Comparison of ENCODE assay signal across 17 cellular contexts in the genomic region with DNA sequence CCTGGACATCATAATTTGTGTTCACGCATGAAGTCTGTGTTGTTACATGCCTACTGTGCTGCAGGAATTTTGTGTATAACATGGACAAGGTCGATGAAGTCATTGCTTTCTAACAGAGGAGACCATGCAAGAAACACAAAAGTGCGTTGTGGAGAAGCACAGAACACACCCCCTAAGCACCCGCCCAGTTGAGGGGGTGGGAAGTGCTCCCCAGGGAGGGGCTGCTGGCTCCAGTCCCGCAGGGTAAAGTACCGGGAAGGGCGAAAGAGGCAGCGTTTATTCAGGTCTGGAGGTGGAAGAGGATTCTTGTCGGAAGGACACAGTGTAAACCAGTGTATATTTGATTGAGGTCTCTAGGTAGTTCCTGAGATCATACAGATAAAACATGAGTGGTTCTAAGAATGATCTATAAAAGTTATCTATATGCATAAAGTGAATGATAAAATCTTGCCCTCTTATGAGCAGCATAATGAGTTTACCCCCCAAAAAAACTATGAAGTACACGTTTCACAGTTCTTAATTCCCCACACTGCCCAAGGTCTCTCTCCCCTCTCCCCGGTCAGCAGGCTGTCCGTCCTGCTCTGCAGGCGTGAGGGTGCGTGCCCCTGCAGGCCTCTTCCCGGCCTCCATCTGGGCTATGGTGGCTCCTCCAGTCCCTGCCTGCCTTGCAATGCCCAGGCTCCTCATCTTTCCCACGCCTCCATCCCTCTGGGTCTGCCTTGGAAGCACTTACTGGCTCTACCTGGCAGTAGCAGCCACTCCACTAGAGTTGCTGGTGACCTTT.
DNase-seq lines count a peak whose midpoint lies in the region; ATAC-seq and TF ChIP-seq lines count a peak whose summit lies in the region.
"Had no signal": no experiment of that assay in that cellular context is flagged by ENCODE, and none has a peak within 500 bp of the region (broad histone marks: within the 10 kb centered on the region; RNA-seq: fewer than 3 reads in every experiment).

No MANE protein-coding gene starts in this region.

- H2AK5ac ChIP-seq in neuronal stem cell (ENCODE audit: low read depth, low read length) = peak overlapping the region; percentile 58

- no peak overlapping the region for H3K23ac ChIP-seq in neuronal stem cell (ENCODE audit: low read depth, low read length, poor library complexity)

- no peaks in the 10 kb centered on the region for H3K79me1 ChIP-seq in neuronal stem cell (ENCODE audit: low read depth, low read length)

- no peak overlapping the region for H3K27ac ChIP-seq in coronary artery
- H3K27ac ChIP-seq in neuronal stem cell (replicated peaks; ENCODE audit: low read length) = no peak overlapping the region

- no peak overlapping the region for H2BK120ac ChIP-seq in neuronal stem cell (ENCODE audit: low read depth, low read length)

- H3K4ac ChIP-seq in neuronal stem cell (ENCODE audit: low read length) = no peak overlapping the region

- TF ChIP-seq CTCF in coronary artery (IDR thresholded peaks at IDR 0.05) (no peak), fibroblast of mammary gland (conservative IDR thresholded peaks at IDR 0.05; ENCODE audit: control insufficient read depth, insufficient read depth, low read depth, low read length) (no peak)

- H3K4me1 ChIP-seq in neuronal stem cell (ENCODE audit: control insufficient read depth in 2 of 2, insufficient read depth in 1 of 2, low read depth in 1 of 2, low read length in 2 of 2) = peaks cover 5 to 9% of the 10 kb centered on the region in 2 donors

- no peak overlapping the region for H4K91ac ChIP-seq in neuronal stem cell (ENCODE audit: low read depth, low read length, poor library complexity)

- H3K18ac ChIP-seq in neuronal stem cell (ENCODE audit: low read length) = peak overlapping the region; percentile 11

- H2AFZ ChIP-seq in neuronal stem cell (ENCODE audit: low read length) = no peak overlapping the region

- peak; percentile 16 for ATAC-seq in sciatic nerve

- no peak for TF ChIP-seq POLR2A in erythroblast (IDR thresholded peaks at IDR 0.05; ENCODE audit: low read length)

- DNase-seq in coronary artery (ENCODE audit: low spot score) = peak; percentile 59
- DNase-seq in fibroblast of mammary gland (ENCODE audit: low read depth) = peak; percentile 29
- DNase-seq in neuronal stem cell (ENCODE audit: low spot score) = no peak
- DNase-seq in sciatic nerve (ENCODE audit: low spot score) = no peak
- no peak for DNase-seq in T-helper 1 cell
- DNase-seq in HUDEP-2 (lab: John Stamatoyannopoulos, UW; ENCODE audit: unreplicated experiment in 76 of 76) = no peak
- no peak for DNase-seq in erythroblast (lab: John Stamatoyannopoulos, UW)
- no peak for DNase-seq in T-helper 9 cell
- DNase-seq: C1 segment of cervical spinal cord; Calu3; CD4-positive, alpha-beta memory T cell; COR-L47; DMS53; DMS79 treated with DMSO at 0.1 percent for 48 hours; GF-D8; GOT3; HCEC 1CT had no signal

- no CpG with 5 or more reads among the region's 16 CpGs for WGBS in neuronal stem cell (ENCODE audit: extremely low coverage in 2 of 2, insufficient read length in 2 of 2, insufficient replicate concordance in 1 of 2), 2 donors

- no peaks in the 10 kb centered on the region for H3K36me3 ChIP-seq in neuronal stem cell (replicated peaks in 1 of 2; ENCODE audit: control insufficient read depth in 2 of 2, insufficient read depth in 2 of 2, low read length in 2 of 2)

- no peak overlapping the region for H3K14ac ChIP-seq in neuronal stem cell (ENCODE audit: low read length)

- intact Hi-C loops in sciatic nerve (cut with DNase I) = no loop called here

- no peak overlapping the region for H3K4me2 ChIP-seq in neuronal stem cell (ENCODE audit: insufficient read depth, low read length, poor library complexity, severe bottlenecking)

- no peak overlapping the region for H3K4me3 ChIP-seq in coronary artery
- H3K4me3 ChIP-seq in fibroblast of mammary gland (ENCODE audit: control insufficient read depth, low read depth, low read length) = no peak overlapping the region
- H3K4me3 ChIP-seq in neuronal stem cell (ENCODE audit: low read length in 2 of 2) = no peak overlapping the region

- peak overlapping the region; percentile 24 for H2BK15ac ChIP-seq in neuronal stem cell (ENCODE audit: low read length)

- H3K27me3 ChIP-seq in neuronal stem cell (ENCODE audit: control insufficient read depth in 3 of 3, insufficient read depth in 3 of 3, low read depth in 1 of 3, low read length in 3 of 3) = no peaks in the 10 kb centered on the region

- H3K9me3 ChIP-seq in neuronal stem cell (replicated peaks in 1 of 2; ENCODE audit: control insufficient read depth in 2 of 2, insufficient read depth in 1 of 2, low read depth in 1 of 2, low read length in 2 of 2) = peaks cover 0 to 10% of the 10 kb centered on the region in 2 donors

- no peak overlapping the region for H2BK12ac ChIP-seq in neuronal stem cell (ENCODE audit: low read length)

- no peak overlapping the region for H2BK5ac ChIP-seq in neuronal stem cell (ENCODE audit: low read length)

- no peak overlapping the region for H4K8ac ChIP-seq in neuronal stem cell (ENCODE audit: low read depth, low read length)

- H3K9ac ChIP-seq in neuronal stem cell (ENCODE audit: low read depth, low read length, poor library complexity) = no peak overlapping the region

Comparison
In these comparisons a context has a peak if more than half of its experiments do, and no peak if none do; other contexts are left out.
1. DNase-seq: peak in coronary artery (single experiment) and fibroblast of mammary gland (single experiment); none in neuronal stem cell (single experiment), sciatic nerve (single experiment), T-helper 1 cell (0 of 5), HUDEP-2 (0 of 76), erythroblast (0 of 2) and T-helper 9 cell (single experiment).